13 cellular contexts compared by ENCODE assay signal in the genomic region with DNA sequence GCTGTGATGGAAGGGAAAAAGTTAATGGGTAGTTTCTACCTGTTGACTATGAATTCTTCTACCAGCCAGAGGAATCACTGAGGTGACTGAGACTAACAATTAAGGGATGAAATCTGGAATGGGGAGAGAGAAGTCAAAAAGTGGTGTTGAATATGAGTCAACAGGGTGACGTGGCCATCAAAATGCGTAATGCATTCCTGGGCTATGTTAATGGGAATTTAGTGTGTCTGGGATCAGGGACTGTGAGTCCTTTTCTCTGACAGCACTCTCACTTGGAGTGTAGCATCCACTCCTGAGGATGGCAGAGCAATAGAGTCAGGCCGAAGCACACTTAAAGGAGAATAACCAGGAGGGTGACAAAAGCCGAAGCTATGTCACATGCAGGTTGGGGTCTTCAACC.
DNase-seq lines count a peak whose midpoint lies in the region; ATAC-seq and TF ChIP-seq lines count a peak whose summit lies in the region.
"Had no signal": no experiment of that assay in that cellular context is flagged by ENCODE, and none has a peak within 500 bp of the region (broad histone marks: within the 10 kb centered on the region; RNA-seq: fewer than 3 reads in every experiment).

No MANE protein-coding gene starts in this region.

- no peak for TF ChIP-seq POLR2A in upper lobe of left lung (IDR thresholded peaks at IDR 0.05)

- H3K27me3 ChIP-seq in upper lobe of left lung, result no peaks in the 10 kb centered on the region

- peaks cover 0 to 9% (median 3%) of the 10 kb centered on the region in 4 donors for H3K36me3 ChIP-seq in upper lobe of left lung

- no peak for TF ChIP-seq EP300 in upper lobe of left lung (IDR thresholded peaks at IDR 0.05)

- no peaks in the 10 kb centered on the region for H3K4me1 ChIP-seq in upper lobe of left lung

- H3K9me3 ChIP-seq in upper lobe of left lung, result no peaks in the 10 kb centered on the region

- peak; percentile 71 for DNase-seq in AG08396 (ENCODE audit: low spot score)
- peak; percentile 92 for DNase-seq in HS-27A (ENCODE audit: low read depth)
- DNase-seq in amniotic epithelial cell (ENCODE audit: low read depth), result peak; percentile 76
- DNase-seq in iris pigment epithelial cell (ENCODE audit: low read depth), result peak; percentile 39
- DNase-seq in upper lobe of left lung, result no peak
- DNase-seq: activated naive CD4-positive, alpha-beta T cell; DMS153; effector CD8-positive, alpha-beta T cell; NCI-H1436 treated with DMSO at 0.1 percent for 48 hours; NCI-H446 had no signal

- no peak for TF ChIP-seq CTCF in upper lobe of left lung (IDR thresholded peaks at IDR 0.05)

- WGBS in upper lobe of left lung, 2 donors, result 95 to 99% methylated on average over 4 of the region's 4 CpGs

- no peak for ATAC-seq in GM19452 (IDR thresholded peaks at IDR 0.05; ENCODE audit: unreplicated experiment)
- no peak for ATAC-seq in HG03342 (IDR thresholded peaks at IDR 0.05; ENCODE audit: unreplicated experiment)
- no peak for ATAC-seq in upper lobe of left lung (ENCODE audit: low FRiP score in 2 of 2)
- ATAC-seq in GM21381 (IDR thresholded peaks at IDR 0.05; ENCODE audit: unreplicated experiment), result no peak

- H3K27ac ChIP-seq in upper lobe of left lung, result no peak overlapping the region

- no peak overlapping the region for H3K4me3 ChIP-seq in upper lobe of left lung

Comparison
In these comparisons a context has a peak if more than half of its experiments do, and no peak if none do; other contexts are left out.
1. DNase-seq: peak in AG08396 (single experiment), HS-27A (single experiment), amniotic epithelial cell (single experiment) and iris pigment epithelial cell (single experiment); none in upper lobe of left lung (0 of 2).